ENCODE assay signal across 32 cellular contexts in the genomic region with DNA sequence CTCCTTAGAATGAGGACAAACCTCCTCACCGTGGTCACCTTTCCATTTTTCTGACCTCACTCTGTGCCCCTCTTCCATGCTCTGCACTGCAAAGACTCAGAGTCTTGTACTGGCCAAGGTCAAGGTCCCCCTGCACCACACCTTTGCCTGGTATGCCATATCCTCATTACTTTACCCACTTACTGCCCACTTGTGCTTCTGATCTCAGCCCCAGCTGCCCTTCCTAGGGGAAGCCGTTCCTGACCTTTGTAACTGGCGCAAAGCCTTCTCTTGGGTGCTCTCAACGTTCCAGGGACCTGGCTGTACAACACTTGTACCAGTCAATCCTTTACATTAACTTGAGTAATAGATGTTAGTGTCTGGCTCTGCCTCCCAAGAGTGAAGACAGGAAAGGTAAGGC.
"Had no signal": no experiment of that assay in that cellular context is flagged by ENCODE, and none has a peak within 500 bp of the region (broad histone marks: within the 10 kb centered on the region; RNA-seq: fewer than 3 reads in every experiment).

No MANE protein-coding gene starts in this region.

- H3K4me1 ChIP-seq: adrenal gland, body of pancreas, esophagus squamous epithelium, gastroesophageal sphincter had no signal

- H3K36me3 ChIP-seq: adrenal gland, esophagus squamous epithelium, gastroesophageal sphincter, WERI-Rb-1 had no signal

- H3K27ac ChIP-seq: adrenal gland, body of pancreas, esophagus squamous epithelium, gastroesophageal sphincter, WERI-Rb-1 had no signal

- H3K36me3 Mint-ChIP-seq: activated naive CD4-positive, alpha-beta T cell treated with anti-CD3 and anti-CD28 coated beads, Interleukin-2, amount 50 U/mL, for 24 hours; activated naive CD8-positive, alpha-beta T cell treated with anti-CD3 and anti-CD28 coated beads for 36 hours had no signal

- H3K4me3 ChIP-seq: adrenal gland, body of pancreas, esophagus squamous epithelium, gastroesophageal sphincter had no signal

- H3K4me3 Mint-ChIP-seq: activated B cell treated with CpG ODN at 0.5 μM for 24 hours; activated CD8-positive, alpha-beta T cell treated with anti-CD3 and anti-CD28 coated beads for 36 hours; activated naive CD4-positive, alpha-beta T cell treated with anti-CD3 and anti-CD28 coated beads for 36 hours; activated naive CD4-positive, alpha-beta T cell treated with anti-CD3 and anti-CD28 coated beads, Interleukin-2, amount 50 U/mL, for 24 hours; activated naive CD8-positive, alpha-beta T cell treated with anti-CD3 and anti-CD28 coated beads for 36 hours; activated naive CD8-positive, alpha-beta T cell treated with anti-CD3 and anti-CD28 coated beads, Interleukin-2, amount 50 U/mL, for 24 hours; activated T-cell treated with anti-CD3 and anti-CD28 coated beads, Interleukin-2, amount 50 U/mL, for 4 hours; effector memory CD8-positive, alpha-beta T cell; T-helper 17 cell; T-helper 2 cell treated with Interferon-gamma antibody and Interleukin-4, amounts not matched to agents 5 μg/mL and 100 μg/mL, for 36 hours had no signal

- H3K9me3 ChIP-seq: adrenal gland, body of pancreas, esophagus squamous epithelium, gastroesophageal sphincter had no signal

- H3K4me1 Mint-ChIP-seq: activated B cell treated with CpG ODN at 0.5 μM for 24 hours; activated naive CD8-positive, alpha-beta T cell treated with anti-CD3 and anti-CD28 coated beads for 36 hours; activated naive CD8-positive, alpha-beta T cell treated with anti-CD3 and anti-CD28 coated beads, Interleukin-2, amount 50 U/mL, for 24 hours; T-helper 17 cell had no signal

- H3K9me3 Mint-ChIP-seq: activated B cell treated with CpG ODN at 0.5 μM for 24 hours; activated CD8-positive, alpha-beta T cell treated with anti-CD3 and anti-CD28 coated beads for 36 hours; activated naive CD4-positive, alpha-beta T cell treated with anti-CD3 and anti-CD28 coated beads for 36 hours; activated naive CD4-positive, alpha-beta T cell treated with anti-CD3 and anti-CD28 coated beads, Interleukin-2, amount 50 U/mL, for 24 hours; activated naive CD8-positive, alpha-beta T cell treated with anti-CD3 and anti-CD28 coated beads for 36 hours; activated naive CD8-positive, alpha-beta T cell treated with anti-CD3 and anti-CD28 coated beads, Interleukin-2, amount 50 U/mL, for 24 hours; activated T-cell treated with anti-CD3 and anti-CD28 coated beads, Interleukin-2, amount 50 U/mL, for 4 hours; activated T-helper 2 cell treated with anti-CD3 and anti-CD28 coated beads, Interferon-gamma antibody, Interleukin-2, Interleukin-4, amounts not matched to agents 10 μg/mL and 5 μg/mL and 100 μg/mL, durations not matched to agents 14 hours and 24 hours and 36 hours; effector memory CD8-positive, alpha-beta T cell; T-helper 2 cell treated with Interferon-gamma antibody and Interleukin-4, amounts not matched to agents 5 μg/mL and 100 μg/mL, for 36 hours had no signal

- H3K27ac Mint-ChIP-seq: activated B cell treated with CpG ODN at 0.5 μM for 24 hours; activated CD8-positive, alpha-beta T cell treated with anti-CD3 and anti-CD28 coated beads for 36 hours; activated naive CD4-positive, alpha-beta T cell treated with anti-CD3 and anti-CD28 coated beads for 36 hours; activated naive CD4-positive, alpha-beta T cell treated with anti-CD3 and anti-CD28 coated beads, Interleukin-2, amount 50 U/mL, for 24 hours; activated naive CD8-positive, alpha-beta T cell treated with anti-CD3 and anti-CD28 coated beads for 36 hours; activated naive CD8-positive, alpha-beta T cell treated with anti-CD3 and anti-CD28 coated beads, Interleukin-2, amount 50 U/mL, for 24 hours; activated T-helper 2 cell treated with anti-CD3 and anti-CD28 coated beads, Interferon-gamma antibody, Interleukin-2, Interleukin-4, amounts not matched to agents 10 μg/mL and 5 μg/mL and 100 μg/mL, durations not matched to agents 14 hours and 24 hours and 36 hours; effector memory CD8-positive, alpha-beta T cell; T-helper 17 cell; T-helper 2 cell treated with Interferon-gamma antibody and Interleukin-4, amounts not matched to agents 5 μg/mL and 100 μg/mL, for 36 hours had no signal

- ATAC-seq: activated CD4-positive, CD25-positive, alpha-beta regulatory T cell treated with anti-CD3 and anti-CD28 coated beads, Interleukin-2, amount 50 U/mL, for 24 hours; activated CD8-positive, alpha-beta T cell treated with anti-CD3 and anti-CD28 coated beads for 36 hours; activated naive CD8-positive, alpha-beta T cell treated with anti-CD3 and anti-CD28 coated beads, Interleukin-2, amount 50 U/mL, for 24 hours; activated T-cell treated with anti-CD3 and anti-CD28 coated beads, Interleukin-2, amount 50 U/mL, for 4 hours; body of pancreas; effector memory CD8-positive, alpha-beta T cell; gastroesophageal sphincter; T-helper 17 cell had no signal

- DNase-seq: activated B cell treated with CpG ODN at 0.5 μM for 24 hours; activated CD4-positive, alpha-beta T cell treated with anti-CD3 and anti-CD28 coated beads for 48 hours; activated CD4-positive, alpha-beta T cell treated with anti-CD3 and anti-CD28 coated beads, Interleukin-2, amount 50 U/mL, for 1 hour; activated CD4-positive, alpha-beta T cell treated with anti-CD3 and anti-CD28 coated beads, Interleukin-2, amount 50 U/mL, for 48 hours; activated CD8-positive, alpha-beta memory T cell treated with anti-CD3 and anti-CD28 coated beads for 24 hours; activated CD8-positive, alpha-beta T cell treated with anti-CD3 and anti-CD28 coated beads for 36 hours; activated effector memory CD4-positive, alpha-beta T cell treated with anti-CD3 and anti-CD28 coated beads, Interleukin-2, amount 50 U/mL, for 16 hours; activated naive CD4-positive, alpha-beta T cell treated with anti-CD3 and anti-CD28 coated beads for 36 hours; activated naive CD8-positive, alpha-beta T cell treated with anti-CD3 and anti-CD28 coated beads for 36 hours; activated naive CD8-positive, alpha-beta T cell treated with anti-CD3 and anti-CD28 coated beads, Interleukin-2, amount 50 U/mL, for 24 hours; activated T-cell treated with anti-CD3 and anti-CD28 coated beads, Interleukin-2, amount 50 U/mL, for 4 hours; adrenal gland; amygdala; aorta; body of pancreas; caudate nucleus; cortex of kidney; dermis blood vessel endothelial cell; effector CD4-positive, alpha-beta T cell; effector memory CD8-positive, alpha-beta T cell; erythroblast; esophagus squamous epithelium; T-helper 1 cell; T-helper 17 cell; T1000; WERI-Rb-1 had no signal

- H3K27me3 ChIP-seq: adrenal gland, body of pancreas, gastroesophageal sphincter had no signal

- FAIRE-seq: colon had no signal

- H3K27me3 Mint-ChIP-seq: activated B cell treated with CpG ODN at 0.5 μM for 24 hours; activated CD8-positive, alpha-beta T cell treated with anti-CD3 and anti-CD28 coated beads for 36 hours; activated naive CD4-positive, alpha-beta T cell treated with anti-CD3 and anti-CD28 coated beads, Interleukin-2, amount 50 U/mL, for 24 hours; activated naive CD8-positive, alpha-beta T cell treated with anti-CD3 and anti-CD28 coated beads for 36 hours; activated naive CD8-positive, alpha-beta T cell treated with anti-CD3 and anti-CD28 coated beads, Interleukin-2, amount 50 U/mL, for 24 hours had no signal
